ENCODE assay signal across 17 cellular contexts in the genomic region with DNA sequence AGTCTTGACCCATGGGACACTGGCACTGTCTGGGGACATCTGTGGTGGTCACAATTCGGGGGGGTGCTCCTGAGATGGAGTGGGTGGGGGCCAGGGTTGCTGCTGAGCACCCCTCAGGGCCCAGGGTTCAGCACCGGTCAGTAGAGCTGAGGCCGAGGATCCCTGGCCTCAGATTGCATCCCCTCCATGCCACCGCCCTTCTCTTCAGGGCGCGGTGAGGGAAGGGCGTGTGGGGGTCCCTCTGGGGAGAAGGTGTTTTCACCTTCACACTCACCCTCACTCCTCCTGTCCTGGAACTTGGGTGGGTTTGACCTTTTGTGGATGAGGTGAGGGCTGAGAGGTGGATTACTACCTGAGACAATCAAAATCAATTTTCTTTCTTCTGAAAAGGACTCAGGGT. TPM values are rescaled to one million over a fixed set of nuclear protein-coding genes. Genes with fewer than 3 reads are reported as not detected.
A peak's percentile ranks its signal among the peaks of the same experiment; 100 is the strongest.
DNase-seq lines count a peak whose midpoint lies in the region; ATAC-seq and TF ChIP-seq lines count a peak whose summit lies in the region.
"Had no signal": no experiment of that assay in that cellular context is flagged by ENCODE, and none has a peak within 500 bp of the region (broad histone marks: within the 10 kb centered on the region; RNA-seq: fewer than 3 reads in every experiment).

No MANE protein-coding gene starts in this region.

- H3K36me3 Mint-ChIP-seq in MCF 10A (ENCODE audit: insufficient read depth, unreplicated experiment) (peaks cover 18% of the 10 kb centered on the region), endodermal cell (ENCODE audit: low read depth) (peaks cover 8% of the 10 kb centered on the region), nephron progenitor cell (ENCODE audit: low read depth) (no peaks in the 10 kb centered on the region)
- no peaks in the 10 kb centered on the region for H3K36me3 Mint-ChIP-seq in activated CD4-positive, alpha-beta T cell treated with anti-CD3 and anti-CD28 coated beads for 36 hours (ENCODE audit: low read depth)
- H3K36me3 Mint-ChIP-seq: IgD-negative memory B cell had no signal

- H3K4me1 Mint-ChIP-seq in MCF 10A (ENCODE audit: insufficient read depth, unreplicated experiment): peaks cover 6% of the 10 kb centered on the region
- peaks cover 14% of the 10 kb centered on the region for H3K4me1 Mint-ChIP-seq in endodermal cell
- peaks cover 27% of the 10 kb centered on the region for H3K4me1 Mint-ChIP-seq in nephron progenitor cell
- peaks cover 8% of the 10 kb centered on the region for H3K4me1 Mint-ChIP-seq in activated CD4-positive, alpha-beta T cell treated with anti-CD3 and anti-CD28 coated beads for 36 hours

- POLR2A ChIA-PET in MCF 10A (lab: Yijun Ruan, JAX) (interaction anchor here (1.4 kb wide), 1 partner anchor 157 kb away, joined by 4 read pairs; no protein-coding TSS in a partner anchor), HEK293T (lab: Yijun Ruan, JAX) (interaction anchor here (1.5 kb wide), 1 partner anchor 157 kb away, joined by 7 read pairs; no protein-coding TSS in a partner anchor)
- POLR2A ChIA-PET in activated CD4-positive, alpha-beta T cell treated with anti-CD3 and anti-CD28 coated beads for 36 hours (lab: Charles Lee): no interaction called here

- CTCF ChIA-PET in MCF 10A (lab: Yijun Ruan, JAX): interaction anchor here (0.5 to 6.6 kb wide), 11 partner anchors 9 to 220 kb away, joined by 3 to 42 read pairs (median 4); no protein-coding TSS in a partner anchor
- CTCF ChIA-PET in HEK293T (lab: Yijun Ruan, JAX): interaction anchor here (0.5 to 2.6 kb wide), 6 partner anchors 10 to 642 kb away, joined by 3 to 14 read pairs (median 8); no protein-coding TSS in a partner anchor
- CTCF ChIA-PET in activated CD4-positive, alpha-beta T cell treated with anti-CD3 and anti-CD28 coated beads for 36 hours (lab: Charles Lee): interaction anchor here (1.1 to 3.1 kb wide), 4 partner anchors 17 to 145 kb away, joined by 3 to 10 read pairs (median 7); no protein-coding TSS in a partner anchor

- H3K4me3 ChIP-seq in breast epithelium (no peak overlapping the region), endodermal cell (ENCODE audit: low read length) (no peak overlapping the region), upper lobe of right lung (no peak overlapping the region)
- H3K4me3 ChIP-seq: PC-9 had no signal

- H3K27ac Mint-ChIP-seq in MCF 10A (ENCODE audit: low read depth, unreplicated experiment) (no peak overlapping the region), endodermal cell (peak overlapping the region; percentile 82), nephron progenitor cell (peak overlapping the region; percentile 55)
- no peak overlapping the region for H3K27ac Mint-ChIP-seq in activated CD4-positive, alpha-beta T cell treated with anti-CD3 and anti-CD28 coated beads for 36 hours

- no peak for TF ChIP-seq POLR2A in breast epithelium (IDR thresholded peaks at IDR 0.05)

- H3K36me3 ChIP-seq in breast epithelium (no peaks in the 10 kb centered on the region), endodermal cell (ENCODE audit: control insufficient read depth, insufficient read depth, low read length) (peaks cover 5% of the 10 kb centered on the region), upper lobe of right lung (no peaks in the 10 kb centered on the region)

- WGBS in endodermal cell (ENCODE audit: insufficient coverage in 1 of 2, insufficient read length in 1 of 2), 2 experiments: 87% methylated on average over 3 of the region's 7 CpGs; no CpG with 5 or more reads in 1 of the 2 experiments

- DNase-seq in breast epithelium (ENCODE audit: low spot score in 2 of 2) (no peak), MCF 10A (ENCODE audit: unreplicated experiment) (no peak), endodermal cell (no peak), nephron progenitor cell (no peak), upper lobe of right lung (no peak), HEK293T (ENCODE audit: extremely low spot score) (no peak), retina (no peak)
- no peak for DNase-seq in activated CD4-positive, alpha-beta T cell treated with anti-CD3 and anti-CD28 coated beads for 36 hours
- DNase-seq: DMS 273 treated with DMSO at 0.1 percent for 48 hours, GOT3, NCI-H1436 treated with DMSO at 0.1 percent for 48 hours, NCI-H526 treated with DMSO at 0.1 percent for 48 hours, PC-9, Right ventricle myocardium superior, SK-N-SH had no signal

- TF ChIP-seq CTCF in breast epithelium (IDR thresholded peaks at IDR 0.05) (no peak), MCF 10A (IDR thresholded peaks at IDR 0.05; ENCODE audit: unreplicated experiment) (no peak), endodermal cell (conservative IDR thresholded peaks at IDR 0.05) (no peak), nephron progenitor cell (IDR thresholded peaks at IDR 0.05) (no peak), upper lobe of right lung (IDR thresholded peaks at IDR 0.05) (no peak)

- no TSS peak for BruUV-seq in MCF 10A (replicated peaks; lab: Mats Ljungman, UMichigan)

- no peaks in the 10 kb centered on the region for H3K9me3 ChIP-seq in breast epithelium
- no peaks in the 10 kb centered on the region for H3K9me3 ChIP-seq in endodermal cell (ENCODE audit: control insufficient read depth, low read length)
- H3K9me3 ChIP-seq in upper lobe of right lung: no peaks in the 10 kb centered on the region
- H3K9me3 ChIP-seq: SK-N-SH had no signal

- no peak for ATAC-seq in upper lobe of right lung
- no peak for ATAC-seq in activated CD4-positive, alpha-beta T cell treated with anti-CD3 and anti-CD28 coated beads for 36 hours

- H3K27me3 ChIP-seq in breast epithelium (no peaks in the 10 kb centered on the region), endodermal cell (ENCODE audit: control insufficient read depth, insufficient read depth, low read length, poor library complexity, severe bottlenecking) (no peaks in the 10 kb centered on the region), upper lobe of right lung (no peaks in the 10 kb centered on the region)

- no peaks in the 10 kb centered on the region for H3K4me1 ChIP-seq in breast epithelium
- no peaks in the 10 kb centered on the region for H3K4me1 ChIP-seq in endodermal cell (ENCODE audit: control insufficient read depth, insufficient read depth, low read length)
- H3K4me1 ChIP-seq in upper lobe of right lung: peaks cover 16% of the 10 kb centered on the region

- no peak overlapping the region for H3K9ac ChIP-seq in endodermal cell (ENCODE audit: extremely low read depth, low read length, poor library complexity, severe bottlenecking)
- H3K9ac ChIP-seq: SK-N-SH had no signal

- H3K27me3 Mint-ChIP-seq in MCF 10A (ENCODE audit: insufficient read depth, unreplicated experiment) (no peaks in the 10 kb centered on the region), endodermal cell (ENCODE audit: insufficient read depth) (no peaks in the 10 kb centered on the region), nephron progenitor cell (ENCODE audit: low read depth, poor library complexity) (peaks cover 3% of the 10 kb centered on the region)
- no peaks in the 10 kb centered on the region for H3K27me3 Mint-ChIP-seq in activated CD4-positive, alpha-beta T cell treated with anti-CD3 and anti-CD28 coated beads for 36 hours

- peak overlapping the region; percentile 38 to 40 for H3K27ac ChIP-seq in breast epithelium
- H3K27ac ChIP-seq in endodermal cell (ENCODE audit: low read depth, low read length): no peak overlapping the region
- H3K27ac ChIP-seq in upper lobe of right lung: peak overlapping the region; percentile 58
- H3K27ac ChIP-seq: 22Rv1, PC-9 had no signal

- no peaks in the 10 kb centered on the region for H3K9me3 Mint-ChIP-seq in MCF 10A (ENCODE audit: unreplicated experiment)
- H3K9me3 Mint-ChIP-seq in endodermal cell: no peaks in the 10 kb centered on the region
- no peaks in the 10 kb centered on the region for H3K9me3 Mint-ChIP-seq in nephron progenitor cell
- H3K9me3 Mint-ChIP-seq in activated CD4-positive, alpha-beta T cell treated with anti-CD3 and anti-CD28 coated beads for 36 hours (ENCODE audit: low read depth): no peaks in the 10 kb centered on the region
- H3K9me3 Mint-ChIP-seq: IgD-negative memory B cell had no signal

- intact Hi-C loops in breast epithelium (cut with DNase I; ENCODE audit: low total_unique reads) (no loop called here), MCF 10A (cut with micrococcal nuclease) (loop anchor here (1.0 kb wide), 2 partner anchors 13 to 145 kb away; partner anchors contain the start of gene GNA11), upper lobe of right lung (cut with DNase I) (no loop called here)
- intact Hi-C loops in activated CD4-positive, alpha-beta T cell treated with anti-CD3 and anti-CD28 coated beads for 36 hours (cut with DNase I, micrococcal nuclease): loop anchor here (1.0 to 10.0 kb wide), 4 partner anchors 31 to 463 kb away; no protein-coding TSS in a partner anchor

- H3K4me3 Mint-ChIP-seq in MCF 10A (ENCODE audit: unreplicated experiment): no peak overlapping the region
- no peak overlapping the region for H3K4me3 Mint-ChIP-seq in endodermal cell
- no peak overlapping the region for H3K4me3 Mint-ChIP-seq in nephron progenitor cell
- no peak overlapping the region for H3K4me3 Mint-ChIP-seq in activated CD4-positive, alpha-beta T cell treated with anti-CD3 and anti-CD28 coated beads for 36 hours
- H3K4me3 Mint-ChIP-seq: IgD-negative memory B cell had no signal

TF ChIP-seq in HEK293T, 16 proteins besides CTCF, POLR2A, EP300 and RAD21 (continues in another document):
- TF ChIP-seq LEF1 (IDR thresholded peaks at IDR 0.05; ENCODE audit: borderline replicate concordance): no peak
- TF ChIP-seq NFRKB (IDR thresholded peaks at IDR 0.05): no peak
- no peak for TF ChIP-seq L3MBTL2 (conservative IDR thresholded peaks at IDR 0.05)
- TF ChIP-seq ELF4 (IDR thresholded peaks at IDR 0.05): no peak
- no peak for TF ChIP-seq TARDBP (IDR thresholded peaks at IDR 0.05)
- no peak for TF ChIP-seq SUZ12 (IDR thresholded peaks at IDR 0.05)
- no peak for TF ChIP-seq ZNF384 (IDR thresholded peaks at IDR 0.05)

RNA-seq across cellular contexts. Expression of gene GNA11, which starts 13.5 kb away (rescaled TPM):
- total RNA-seq in breast epithelium: 10 to 100 TPM; 40.5 to 52.0 (median 42.3) TPM
- total RNA-seq in MCF 10A (2022): 40.9 and 48.1 TPM in 2 replicates
- 10 to 100 TPM; 26.5 to 29.0 TPM for total RNA-seq in endodermal cell
- polyA plus RNA-seq in endodermal cell (2013, experiment 1 of 2): 21.8 TPM
- 17.4 TPM for polyA plus RNA-seq in endodermal cell (2013, experiment 2 of 2)
- total RNA-seq in upper lobe of right lung: 66.3 TPM
- 10 to 100 TPM in 1 of 2 experiments, 1 to 10 TPM in 1; 7.3 to 13.2 TPM for total RNA-seq in activated CD4-positive, alpha-beta T cell treated with anti-CD3 and anti-CD28 coated beads for 36 hours

RNA-seq across cellular contexts. Expression of gene GNA15, which starts 28.2 kb away (rescaled TPM):
- 10 to 100 TPM in 1 of 3 donors, 1 to 10 TPM in 2; 7.8 to 16.2 (median 8.5) TPM for total RNA-seq in breast epithelium
- 32.9 and 47.1 TPM in 2 replicates for total RNA-seq in MCF 10A (2022)
- not detected for total RNA-seq in endodermal cell
- polyA plus RNA-seq in endodermal cell (2013, experiment 1 of 2): not detected
- polyA plus RNA-seq in endodermal cell (2013, experiment 2 of 2): not detected
- 18.6 TPM for total RNA-seq in upper lobe of right lung
- total RNA-seq in activated CD4-positive, alpha-beta T cell treated with anti-CD3 and anti-CD28 coated beads for 36 hours: 10 to 100 TPM; 64.9 to 70.9 TPM
- polyA plus RNA-seq: IgD-negative memory B cell had no signal

RNA-seq across cellular contexts. Expression of gene TLE5, which starts 45.4 kb away (rescaled TPM):
- total RNA-seq in breast epithelium (100 to 1,000 TPM; 329 to 407 (median 397) TPM), MCF 10A (2022) (266 and 273 TPM in 2 replicates), endodermal cell (100 to 1,000 TPM; 488 to 575 TPM), upper lobe of right lung (458 TPM)
- 171 TPM for polyA plus RNA-seq in endodermal cell (2013, experiment 1 of 2)
- polyA plus RNA-seq in endodermal cell (2013, experiment 2 of 2): 199 TPM
- 100 to 1,000 TPM; 349 to 533 TPM for total RNA-seq in activated CD4-positive, alpha-beta T cell treated with anti-CD3 and anti-CD28 coated beads for 36 hours

Comparison
In these comparisons a context has a peak if more than half of its experiments do, and no peak if none do; other contexts are left out.
1. intact Hi-C loops: an anchor here in MCF 10A (1.0 kb wide) and activated CD4-positive, alpha-beta T cell treated with anti-CD3 and anti-CD28 coated beads for 36 hours (1.0 to 10.0 kb wide); none called in breast epithelium and upper lobe of right lung.
2. H3K27ac Mint-ChIP-seq: peak in endodermal cell (single experiment) and nephron progenitor cell (single experiment); none in MCF 10A (single experiment) and activated CD4-positive, alpha-beta T cell treated with anti-CD3 and anti-CD28 coated beads for 36 hours (single experiment).
3. RNA of gene GNA15, which starts 28.2 kb away (total RNA-seq): 64.9 to 70.9 TPM in activated CD4-positive, alpha-beta T cell treated with anti-CD3 and anti-CD28 coated beads for 36 hours, 32.9 to 47.1 TPM in MCF 10A, 18.6 TPM in upper lobe of right lung (single experiment) and 7.8 to 16.2 TPM in breast epithelium; not detected in endodermal cell; every median in the first group is over 4 times any median in the second.